Comparison of ENCODE assay signal across 7 cellular contexts in the genomic region with DNA sequence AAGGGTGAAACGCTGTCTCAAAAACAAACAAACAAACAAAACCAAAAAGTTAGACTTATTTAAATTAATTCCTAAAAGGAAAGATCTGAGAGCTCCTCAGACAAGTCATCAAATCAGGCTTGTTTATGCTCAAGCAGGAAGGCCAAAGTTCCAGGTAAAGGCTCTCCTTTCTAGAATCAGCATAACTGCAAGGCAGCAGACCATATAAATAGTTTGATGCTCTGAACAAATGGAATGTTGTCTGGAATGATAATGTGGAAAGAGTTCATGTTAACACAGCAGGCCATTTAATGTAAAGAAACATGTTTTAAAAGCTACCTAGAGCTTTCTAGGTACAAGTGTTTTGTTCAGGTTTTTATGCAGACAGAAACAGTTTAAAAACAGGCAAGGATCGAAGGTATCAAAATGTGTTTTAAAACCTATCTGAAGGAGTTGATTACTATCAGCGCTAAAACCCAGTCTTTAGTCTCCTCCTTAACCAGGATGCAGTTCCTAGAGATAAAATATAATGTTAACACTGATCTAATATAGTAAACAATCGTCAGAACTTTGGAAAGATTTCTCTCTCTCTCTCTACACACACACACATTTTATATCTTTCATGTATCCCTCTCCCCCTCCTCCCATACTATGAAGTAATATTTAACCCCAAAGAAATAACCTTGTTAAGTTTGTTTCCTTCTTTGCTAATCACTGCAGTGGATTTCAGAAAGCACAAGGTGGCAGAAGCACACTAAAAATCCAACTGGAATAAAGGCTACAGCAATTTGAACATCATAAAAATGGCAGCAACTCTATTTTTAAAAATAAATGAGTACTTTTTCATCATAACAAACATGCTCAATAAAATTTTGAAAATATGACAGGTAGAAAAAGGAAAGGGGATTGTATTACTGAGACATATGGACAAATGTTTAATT.
DNase-seq lines count a peak whose midpoint lies in the region; ATAC-seq and TF ChIP-seq lines count a peak whose summit lies in the region.

No MANE protein-coding gene starts in this region.

- H3K4me2 ChIP-seq in Loucy (ENCODE audit: low read depth, low read length, poor library complexity, severe bottlenecking) = no peak overlapping the region

- H3K9ac ChIP-seq in Loucy (ENCODE audit: low read depth, low read length, poor library complexity, severe bottlenecking) = no peak overlapping the region
- no peak overlapping the region for H3K9ac ChIP-seq in liver (ENCODE audit: low read depth in 1 of 2, low read length in 2 of 2)

- 51 to 62% methylated on average over 4 of the region's 4 CpGs for WGBS in body of pancreas, 2 donors
- 39% methylated on average over 4 of the region's 4 CpGs for WGBS in liver

- intact Hi-C loops in body of pancreas (cut with DNase I) = no loop called here

- H3K9me3 ChIP-seq in Loucy (ENCODE audit: insufficient read depth, low read depth, low read length) (no peaks in the 10 kb centered on the region), body of pancreas (no peaks in the 10 kb centered on the region), liver (ENCODE audit: control insufficient read depth in 4 of 4, low read length in 3 of 4) (no peaks in the 10 kb centered on the region)

- H3K36me3 ChIP-seq in Loucy (ENCODE audit: insufficient read depth, low read length) (no peaks in the 10 kb centered on the region), body of pancreas (replicated peaks in 1 of 2; ENCODE audit: insufficient read depth in 1 of 2, low read depth in 2 of 2) (no peaks in the 10 kb centered on the region), liver (ENCODE audit: control insufficient read depth in 4 of 4, insufficient read depth in 3 of 4, low read depth in 1 of 4, low read length in 3 of 4) (no peaks in the 10 kb centered on the region)

- H3K27ac ChIP-seq in body of pancreas = peak overlapping the region in 1 of 4 donors; percentile 45
- peak overlapping the region in 1 of 2 donors; percentile 16 for H3K27ac ChIP-seq in liver (ENCODE audit: low read depth in 1 of 2, low read length in 2 of 2)

- TF ChIP-seq RAD21 in liver (IDR thresholded peaks at IDR 0.05) = peak; percentile 95

- H3F3A ChIP-seq in Loucy (ENCODE audit: low read depth) = no peaks in the 10 kb centered on the region

- TF ChIP-seq CTCF in GM13977 (IDR thresholded peaks at IDR 0.05; ENCODE audit: extremely low read depth, insufficient read depth, missing control alignments) (peak; percentile 58), Loucy (conservative IDR thresholded peaks at IDR 0.05; ENCODE audit: low read length) (peak; percentile 66), body of pancreas (IDR thresholded peaks at IDR 0.05) (peak in 6 of 7 experiments; percentile 9 to 79 (median 65)), liver (IDR thresholded peaks at IDR 0.05; ENCODE audit: low read depth, low read length, missing input control) (peak; percentile 86)

- H3K4me1 ChIP-seq in Loucy (ENCODE audit: insufficient read depth, low read length, poor library complexity, severe bottlenecking) = no peaks in the 10 kb centered on the region
- H3K4me1 ChIP-seq in body of pancreas = peaks cover 39% of the 10 kb centered on the region
- peaks cover 10 to 38% (median 23%) of the 10 kb centered on the region in 4 donors for H3K4me1 ChIP-seq in liver (ENCODE audit: control insufficient read depth in 4 of 4, insufficient read depth in 4 of 4, low read length in 3 of 4)

- H3K4me3 ChIP-seq in Loucy (ENCODE audit: low read length, poor library complexity, severe bottlenecking) = no peak overlapping the region
- H3K4me3 ChIP-seq in body of pancreas = no peak overlapping the region
- no peak overlapping the region for H3K4me3 ChIP-seq in liver (ENCODE audit: low read depth in 1 of 3, low read length in 3 of 3)

- H3K79me2 ChIP-seq in Loucy (ENCODE audit: insufficient read depth, low read length) = no peaks in the 10 kb centered on the region

- no peak overlapping the region for H2AFZ ChIP-seq in Loucy (ENCODE audit: low read length)

- peak; percentile 47 for DNase-seq in GM13977 (ENCODE audit: low spot score)
- DNase-seq in body of pancreas = peak in 1 of 4 donors; percentile 21
- DNase-seq in SHP77 treated with DMSO at 0.1 percent for 48 hours (lab: John Stamatoyannopoulos, UW) = no peak

- no peaks in the 10 kb centered on the region for H3K9me2 ChIP-seq in Loucy (replicated peaks; ENCODE audit: low read depth, low read length)

- no peak for TF ChIP-seq POLR2A in body of pancreas (IDR thresholded peaks at IDR 0.05)

- in situ Hi-C loops in GM13977 (cut with MboI; ENCODE audit: low pct_unique_long_range_greater_than_20kb, low sequenced_read_pairs, unreplicated experiment) = no loop called here

- H4K20me1 ChIP-seq in Loucy (ENCODE audit: insufficient read depth, low read length, poor library complexity, severe bottlenecking) = no peaks in the 10 kb centered on the region

- H3K27me3 ChIP-seq in Loucy (ENCODE audit: insufficient read depth, low read length, poor library complexity, severe bottlenecking) = no peaks in the 10 kb centered on the region
- H3K27me3 ChIP-seq in body of pancreas = no peaks in the 10 kb centered on the region
- H3K27me3 ChIP-seq in liver (ENCODE audit: control insufficient read depth in 4 of 4, insufficient read depth in 4 of 4, low read length in 3 of 4) = no peaks in the 10 kb centered on the region

- ATAC-seq in body of pancreas (peak; percentile 73), GM21381 (IDR thresholded peaks at IDR 0.05; ENCODE audit: unreplicated experiment) (no peak), HG02642 (IDR thresholded peaks at IDR 0.05; ENCODE audit: poor library complexity, unreplicated experiment) (no peak)

TF ChIP-seq in liver, 16 proteins besides CTCF, POLR2A, EP300 and RAD21:
- TF ChIP-seq TAF1 (conservative IDR thresholded peaks at IDR 0.05) (no peak), REST (IDR thresholded peaks at IDR 0.05) (no peak), FOXA1 (IDR thresholded peaks at IDR 0.05) (no peak), MAX (IDR thresholded peaks at IDR 0.05) (no peak), HNF4A (conservative IDR thresholded peaks at IDR 0.05) (peak; percentile 19 to 22), EGR1 (IDR thresholded peaks at IDR 0.05; ENCODE audit: low read depth in 2 of 2) (no peak), YY1 (IDR thresholded peaks at IDR 0.05) (peak; percentile 43), JUND (IDR thresholded peaks at IDR 0.05) (no peak), SP1 (IDR thresholded peaks at IDR 0.05) (no peak), GABPA (IDR thresholded peaks at IDR 0.05 in 1 of 2, conservative IDR thresholded peaks at IDR 0.05 in 1 of 2) (no peak), HNF4G (IDR thresholded peaks at IDR 0.05) (no peak), FOXA2 (IDR thresholded peaks at IDR 0.05) (no peak), RXRA (IDR thresholded peaks at IDR 0.05) (peak in 1 of 2 donors; percentile 36), NR2F2 (IDR thresholded peaks at IDR 0.05) (no peak)
- TF ChIP-seq, protein P1, sequence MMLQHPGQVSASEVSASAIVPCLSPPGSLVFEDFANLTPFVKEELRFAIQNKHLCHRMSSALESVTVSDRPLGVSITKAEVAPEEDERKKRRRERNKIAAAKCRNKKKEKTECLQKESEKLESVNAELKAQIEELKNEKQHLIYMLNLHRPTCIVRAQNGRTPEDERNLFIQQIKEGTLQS (IDR thresholded peaks at IDR 0.05) = no peak
- TF ChIP-seq, protein P2, sequence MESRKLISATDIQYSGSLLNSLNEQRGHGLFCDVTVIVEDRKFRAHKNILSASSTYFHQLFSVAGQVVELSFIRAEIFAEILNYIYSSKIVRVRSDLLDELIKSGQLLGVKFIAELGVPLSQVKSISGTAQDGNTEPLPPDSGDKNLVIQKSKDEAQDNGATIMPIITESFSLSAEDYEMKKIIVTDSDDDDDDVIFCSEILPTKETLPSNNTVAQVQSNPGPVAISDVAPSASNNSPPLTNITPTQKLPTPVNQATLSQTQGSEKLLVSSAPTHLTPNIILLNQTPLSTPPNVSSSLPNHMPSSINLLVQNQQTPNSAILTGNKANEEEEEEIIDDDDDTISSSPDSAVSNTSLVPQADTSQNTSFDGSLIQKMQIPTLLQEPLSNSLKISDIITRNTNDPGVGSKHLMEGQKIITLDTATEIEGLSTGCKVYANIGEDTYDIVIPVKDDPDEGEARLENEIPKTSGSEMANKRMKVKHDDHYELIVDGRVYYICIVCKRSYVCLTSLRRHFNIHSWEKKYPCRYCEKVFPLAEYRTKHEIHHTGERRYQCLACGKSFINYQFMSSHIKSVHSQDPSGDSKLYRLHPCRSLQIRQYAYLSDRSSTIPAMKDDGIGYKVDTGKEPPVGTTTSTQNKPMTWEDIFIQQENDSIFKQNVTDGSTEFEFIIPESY (IDR thresholded peaks at IDR 0.05) = no peak
